In the genomic region with DNA sequence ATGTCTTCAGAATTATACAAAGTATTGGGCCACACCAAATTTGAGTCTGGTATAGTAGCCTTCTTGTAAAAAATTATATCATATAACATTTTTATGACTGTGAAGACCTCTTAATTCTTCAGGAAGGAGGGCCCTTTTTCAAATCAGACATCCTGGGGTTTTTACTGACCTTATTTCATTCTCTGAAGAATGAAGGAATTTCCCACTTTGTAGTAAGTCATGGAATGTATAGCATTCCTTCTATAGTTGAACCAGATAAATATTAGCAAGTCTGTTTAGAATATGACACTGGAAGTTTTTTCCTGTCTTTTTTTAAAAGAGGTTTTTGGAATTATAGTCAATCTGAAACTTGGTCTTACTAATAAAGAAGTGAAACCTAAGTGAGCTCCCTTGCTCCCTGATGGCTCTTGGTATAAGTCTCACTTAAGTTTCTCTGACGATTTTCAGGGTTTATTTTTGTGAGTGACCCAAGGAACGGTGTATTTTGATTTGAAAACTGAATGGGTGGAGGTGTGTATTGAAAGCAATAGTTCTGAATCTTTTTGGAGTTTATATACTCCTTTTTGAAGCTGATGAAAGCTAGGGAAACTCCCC, we compare ENCODE assay signal across 1 cellular context.
TF ChIP-seq lines count a peak whose summit lies in the region.

No MANE protein-coding gene starts in this region.

TF ChIP-seq in WTC11, 78 proteins besides CTCF, POLR2A, EP300 and RAD21 (continued from another document):
- TF ChIP-seq, protein P1, sequence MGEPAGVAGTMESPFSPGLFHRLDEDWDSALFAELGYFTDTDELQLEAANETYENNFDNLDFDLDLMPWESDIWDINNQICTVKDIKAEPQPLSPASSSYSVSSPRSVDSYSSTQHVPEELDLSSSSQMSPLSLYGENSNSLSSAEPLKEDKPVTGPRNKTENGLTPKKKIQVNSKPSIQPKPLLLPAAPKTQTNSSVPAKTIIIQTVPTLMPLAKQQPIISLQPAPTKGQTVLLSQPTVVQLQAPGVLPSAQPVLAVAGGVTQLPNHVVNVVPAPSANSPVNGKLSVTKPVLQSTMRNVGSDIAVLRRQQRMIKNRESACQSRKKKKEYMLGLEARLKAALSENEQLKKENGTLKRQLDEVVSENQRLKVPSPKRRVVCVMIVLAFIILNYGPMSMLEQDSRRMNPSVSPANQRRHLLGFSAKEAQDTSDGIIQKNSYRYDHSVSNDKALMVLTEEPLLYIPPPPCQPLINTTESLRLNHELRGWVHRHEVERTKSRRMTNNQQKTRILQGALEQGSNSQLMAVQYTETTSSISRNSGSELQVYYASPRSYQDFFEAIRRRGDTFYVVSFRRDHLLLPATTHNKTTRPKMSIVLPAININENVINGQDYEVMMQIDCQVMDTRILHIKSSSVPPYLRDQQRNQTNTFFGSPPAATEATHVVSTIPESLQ (CRISPR knock-in tag; IDR thresholded peaks at IDR 0.05): no peak
- TF ChIP-seq, protein P2, sequence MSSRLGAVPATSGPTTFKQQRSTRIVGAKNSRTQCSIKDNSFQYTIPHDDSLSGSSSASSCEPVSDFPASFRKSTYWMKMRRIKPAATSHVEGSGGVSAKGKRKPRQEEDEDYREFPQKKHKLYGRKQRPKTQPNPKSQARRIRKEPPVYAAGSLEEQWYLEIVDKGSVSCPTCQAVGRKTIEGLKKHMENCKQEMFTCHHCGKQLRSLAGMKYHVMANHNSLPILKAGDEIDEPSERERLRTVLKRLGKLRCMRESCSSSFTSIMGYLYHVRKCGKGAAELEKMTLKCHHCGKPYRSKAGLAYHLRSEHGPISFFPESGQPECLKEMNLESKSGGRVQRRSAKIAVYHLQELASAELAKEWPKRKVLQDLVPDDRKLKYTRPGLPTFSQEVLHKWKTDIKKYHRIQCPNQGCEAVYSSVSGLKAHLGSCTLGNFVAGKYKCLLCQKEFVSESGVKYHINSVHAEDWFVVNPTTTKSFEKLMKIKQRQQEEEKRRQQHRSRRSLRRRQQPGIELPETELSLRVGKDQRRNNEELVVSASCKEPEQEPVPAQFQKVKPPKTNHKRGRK (CRISPR knock-in tag; IDR thresholded peaks at IDR 0.05; ENCODE audit: borderline replicate concordance): no peak
- TF ChIP-seq ELF4 (CRISPR knock-in tag; IDR thresholded peaks at IDR 0.05; ENCODE audit: low read depth) (no peak), OVOL2 (CRISPR knock-in tag; IDR thresholded peaks at IDR 0.05; ENCODE audit: borderline replicate concordance) (no peak), KAT7 (CRISPR knock-in tag; IDR thresholded peaks at IDR 0.05; ENCODE audit: borderline replicate concordance) (no peak), CREB1 (CRISPR knock-in tag; IDR thresholded peaks at IDR 0.05) (no peak), TEAD1 (CRISPR knock-in tag; IDR thresholded peaks at IDR 0.05) (no peak), EMX1 (CRISPR knock-in tag; IDR thresholded peaks at IDR 0.05) (no peak), CBFB (CRISPR knock-in tag; IDR thresholded peaks at IDR 0.05; ENCODE audit: low read depth) (no peak), ZNF263 (CRISPR knock-in tag; IDR thresholded peaks at IDR 0.05; ENCODE audit: low read depth) (no peak), ZNF317 (CRISPR knock-in tag; IDR thresholded peaks at IDR 0.05; ENCODE audit: borderline replicate concordance, low read depth) (no peak), TCF7 (CRISPR knock-in tag; IDR thresholded peaks at IDR 0.05; ENCODE audit: low read depth) (no peak)
- TF ChIP-seq, protein P3, sequence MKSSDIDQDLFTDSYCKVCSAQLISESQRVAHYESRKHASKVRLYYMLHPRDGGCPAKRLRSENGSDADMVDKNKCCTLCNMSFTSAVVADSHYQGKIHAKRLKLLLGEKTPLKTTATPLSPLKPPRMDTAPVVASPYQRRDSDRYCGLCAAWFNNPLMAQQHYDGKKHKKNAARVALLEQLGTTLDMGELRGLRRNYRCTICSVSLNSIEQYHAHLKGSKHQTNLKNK (CRISPR knock-in tag; IDR thresholded peaks at IDR 0.05): no peak
- TF ChIP-seq, protein P4, sequence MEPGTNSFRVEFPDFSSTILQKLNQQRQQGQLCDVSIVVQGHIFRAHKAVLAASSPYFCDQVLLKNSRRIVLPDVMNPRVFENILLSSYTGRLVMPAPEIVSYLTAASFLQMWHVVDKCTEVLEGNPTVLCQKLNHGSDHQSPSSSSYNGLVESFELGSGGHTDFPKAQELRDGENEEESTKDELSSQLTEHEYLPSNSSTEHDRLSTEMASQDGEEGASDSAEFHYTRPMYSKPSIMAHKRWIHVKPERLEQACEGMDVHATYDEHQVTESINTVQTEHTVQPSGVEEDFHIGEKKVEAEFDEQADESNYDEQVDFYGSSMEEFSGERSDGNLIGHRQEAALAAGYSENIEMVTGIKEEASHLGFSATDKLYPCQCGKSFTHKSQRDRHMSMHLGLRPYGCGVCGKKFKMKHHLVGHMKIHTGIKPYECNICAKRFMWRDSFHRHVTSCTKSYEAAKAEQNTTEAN (CRISPR knock-in tag; IDR thresholded peaks at IDR 0.05): no peak
- TF ChIP-seq, protein P5, sequence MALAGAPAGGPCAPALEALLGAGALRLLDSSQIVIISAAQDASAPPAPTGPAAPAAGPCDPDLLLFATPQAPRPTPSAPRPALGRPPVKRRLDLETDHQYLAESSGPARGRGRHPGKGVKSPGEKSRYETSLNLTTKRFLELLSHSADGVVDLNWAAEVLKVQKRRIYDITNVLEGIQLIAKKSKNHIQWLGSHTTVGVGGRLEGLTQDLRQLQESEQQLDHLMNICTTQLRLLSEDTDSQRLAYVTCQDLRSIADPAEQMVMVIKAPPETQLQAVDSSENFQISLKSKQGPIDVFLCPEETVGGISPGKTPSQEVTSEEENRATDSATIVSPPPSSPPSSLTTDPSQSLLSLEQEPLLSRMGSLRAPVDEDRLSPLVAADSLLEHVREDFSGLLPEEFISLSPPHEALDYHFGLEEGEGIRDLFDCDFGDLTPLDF (CRISPR knock-in tag; IDR thresholded peaks at IDR 0.05): no peak
- TF ChIP-seq, protein P6, sequence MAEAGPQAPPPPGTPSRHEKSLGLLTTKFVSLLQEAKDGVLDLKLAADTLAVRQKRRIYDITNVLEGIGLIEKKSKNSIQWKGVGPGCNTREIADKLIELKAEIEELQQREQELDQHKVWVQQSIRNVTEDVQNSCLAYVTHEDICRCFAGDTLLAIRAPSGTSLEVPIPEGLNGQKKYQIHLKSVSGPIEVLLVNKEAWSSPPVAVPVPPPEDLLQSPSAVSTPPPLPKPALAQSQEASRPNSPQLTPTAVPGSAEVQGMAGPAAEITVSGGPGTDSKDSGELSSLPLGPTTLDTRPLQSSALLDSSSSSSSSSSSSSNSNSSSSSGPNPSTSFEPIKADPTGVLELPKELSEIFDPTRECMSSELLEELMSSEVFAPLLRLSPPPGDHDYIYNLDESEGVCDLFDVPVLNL (CRISPR knock-in tag; IDR thresholded peaks at IDR 0.05; ENCODE audit: borderline replicate concordance, low read depth): no peak
